10 cellular contexts compared by ENCODE assay signal in the genomic region with DNA sequence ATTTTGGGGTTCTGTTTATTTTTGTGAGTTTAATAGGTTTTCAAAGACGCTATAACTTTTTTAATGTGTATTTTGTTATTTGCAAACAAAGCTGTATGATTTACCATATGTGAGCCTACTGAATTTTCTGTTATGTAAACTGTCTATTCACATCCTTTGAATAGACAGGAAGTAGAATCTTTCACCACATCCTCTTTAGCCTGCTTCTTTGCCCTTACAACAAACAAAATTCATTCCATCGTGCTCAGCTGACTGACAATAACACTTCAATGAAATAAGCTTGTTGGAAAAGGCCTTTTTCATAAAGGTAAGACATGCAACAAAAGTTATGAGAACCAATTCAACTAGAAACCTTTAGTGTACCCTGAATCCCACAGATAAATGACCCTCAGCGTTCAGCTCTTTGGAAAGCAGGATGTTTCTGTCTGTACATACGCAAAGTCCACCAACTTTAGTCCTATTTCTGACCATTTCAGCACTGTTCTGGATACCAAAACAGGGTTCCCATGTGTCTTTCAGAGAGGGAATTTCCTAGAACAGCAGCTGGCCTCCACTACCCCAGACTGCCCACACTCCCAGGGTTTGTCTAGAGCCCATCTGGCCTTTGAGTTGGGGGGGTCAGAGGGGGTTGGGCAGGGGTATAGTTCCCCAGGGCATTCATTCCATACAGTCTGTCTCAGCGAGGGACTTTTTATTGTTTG.
DNase-seq lines count a peak whose midpoint lies in the region; ATAC-seq and TF ChIP-seq lines count a peak whose summit lies in the region.
"Had no signal": no experiment of that assay in that cellular context is flagged by ENCODE, and none has a peak within 500 bp of the region (broad histone marks: within the 10 kb centered on the region; RNA-seq: fewer than 3 reads in every experiment).

No MANE protein-coding gene starts in this region.

- no peak overlapping the region for H3K27ac Mint-ChIP-seq in CD8-positive, alpha-beta T cell
- H3K27ac Mint-ChIP-seq in activated T-helper 2 cell treated with anti-CD3 and anti-CD28 coated beads, Interferon-gamma antibody, Interleukin-2, Interleukin-4, amounts not matched to agents 10 μg/mL and 5 μg/mL and 100 μg/mL, durations not matched to agents 14 hours and 24 hours and 36 hours: peak overlapping the region; percentile 79
- H3K27ac Mint-ChIP-seq: IgD-negative memory B cell had no signal

- CTCF ChIA-PET in CD8-positive, alpha-beta T cell (lab: Charles Lee): no interaction called here
- CTCF ChIA-PET in HEK293T (lab: Yijun Ruan, JAX): interaction anchor here (0.6 kb wide), 1 partner anchor 29 kb away, joined by 4 read pairs; no protein-coding TSS in a partner anchor

- POLR2A ChIA-PET in CD8-positive, alpha-beta T cell (lab: Charles Lee): no interaction called here
- POLR2A ChIA-PET in HEK293T (lab: Yijun Ruan, JAX): no interaction called here

- peaks cover 9% of the 10 kb centered on the region for H3K4me1 Mint-ChIP-seq in CD8-positive, alpha-beta T cell (ENCODE audit: low read depth)
- H3K4me1 Mint-ChIP-seq in activated T-helper 2 cell treated with anti-CD3 and anti-CD28 coated beads, Interferon-gamma antibody, Interleukin-2, Interleukin-4, amounts not matched to agents 10 μg/mL and 5 μg/mL and 100 μg/mL, durations not matched to agents 14 hours and 24 hours and 36 hours (ENCODE audit: low read depth): peaks cover 26% of the 10 kb centered on the region

- no peaks in the 10 kb centered on the region for H3K9me3 Mint-ChIP-seq in CD8-positive, alpha-beta T cell
- H3K9me3 Mint-ChIP-seq in activated T-helper 2 cell treated with anti-CD3 and anti-CD28 coated beads, Interferon-gamma antibody, Interleukin-2, Interleukin-4, amounts not matched to agents 10 μg/mL and 5 μg/mL and 100 μg/mL, durations not matched to agents 14 hours and 24 hours and 36 hours: peaks cover 21% of the 10 kb centered on the region

- H3K4me1 ChIP-seq in CD8-positive, alpha-beta T cell (ENCODE audit: insufficient read depth, low read length): peaks cover 19% of the 10 kb centered on the region
- peaks cover 0 to 6% of the 10 kb centered on the region in 2 donors for H3K4me1 ChIP-seq in muscle layer of duodenum (ENCODE audit: control insufficient read depth in 1 of 2, insufficient read depth in 2 of 2, low read length in 2 of 2)

- H3K9me3 ChIP-seq in CD8-positive, alpha-beta T cell (ENCODE audit: low read length): no peaks in the 10 kb centered on the region
- H3K9me3 ChIP-seq in muscle layer of duodenum (ENCODE audit: control insufficient read depth in 1 of 2, low read length in 2 of 2): no peaks in the 10 kb centered on the region

- intact Hi-C loops in CD8-positive, alpha-beta T cell (cut with DNase I, micrococcal nuclease): no loop called here
- intact Hi-C loops in activated T-helper 2 cell treated with anti-CD3 and anti-CD28 coated beads, Interferon-gamma antibody, Interleukin-2, Interleukin-4, amounts not matched to agents 10 μg/mL and 5 μg/mL and 100 μg/mL, durations not matched to agents 14 hours and 24 hours and 36 hours (cut with micrococcal nuclease): no loop called here

- H3K27me3 ChIP-seq in CD8-positive, alpha-beta T cell (ENCODE audit: insufficient read depth, low read length): no peaks in the 10 kb centered on the region
- no peaks in the 10 kb centered on the region for H3K27me3 ChIP-seq in muscle layer of duodenum (ENCODE audit: low read depth, low read length)

- H3K27me3 Mint-ChIP-seq in CD8-positive, alpha-beta T cell (ENCODE audit: low read depth): no peaks in the 10 kb centered on the region
- H3K27me3 Mint-ChIP-seq in activated T-helper 2 cell treated with anti-CD3 and anti-CD28 coated beads, Interferon-gamma antibody, Interleukin-2, Interleukin-4, amounts not matched to agents 10 μg/mL and 5 μg/mL and 100 μg/mL, durations not matched to agents 14 hours and 24 hours and 36 hours (ENCODE audit: low read depth): no peaks in the 10 kb centered on the region
- H3K27me3 Mint-ChIP-seq: IgD-negative memory B cell had no signal

- no peak for ATAC-seq in CD8-positive, alpha-beta T cell
- ATAC-seq in GM21367 (IDR thresholded peaks at IDR 0.05; ENCODE audit: unreplicated experiment) (peak; percentile 70), HG02852 (IDR thresholded peaks at IDR 0.05; ENCODE audit: unreplicated experiment) (no peak)

- H3K36me3 Mint-ChIP-seq in CD8-positive, alpha-beta T cell: no peaks in the 10 kb centered on the region
- peaks cover 33% of the 10 kb centered on the region for H3K36me3 Mint-ChIP-seq in activated T-helper 2 cell treated with anti-CD3 and anti-CD28 coated beads, Interferon-gamma antibody, Interleukin-2, Interleukin-4, amounts not matched to agents 10 μg/mL and 5 μg/mL and 100 μg/mL, durations not matched to agents 14 hours and 24 hours and 36 hours (ENCODE audit: low read depth)
- H3K36me3 Mint-ChIP-seq: IgD-negative memory B cell had no signal

- H3K36me3 ChIP-seq in CD8-positive, alpha-beta T cell (ENCODE audit: insufficient read depth, low read length): no peaks in the 10 kb centered on the region
- no peaks in the 10 kb centered on the region for H3K36me3 ChIP-seq in muscle layer of duodenum (ENCODE audit: control insufficient read depth in 1 of 2, insufficient read depth in 2 of 2, low read length in 2 of 2)

- DNase-seq in CD8-positive, alpha-beta T cell: no peak
- DNase-seq in activated T-helper 2 cell treated with anti-CD3 and anti-CD28 coated beads, Interferon-gamma antibody, Interleukin-2, Interleukin-4, amounts not matched to agents 10 μg/mL and 5 μg/mL and 100 μg/mL, durations not matched to agents 14 hours and 24 hours and 36 hours (ENCODE audit: low spot score): no peak
- DNase-seq in ACHN (no peak), activated gamma-delta T cell treated with Interleukin-2 at 50 U/mL for 16 hours (no peak), HEK293T (ENCODE audit: extremely low spot score) (no peak)
- DNase-seq: activated CD4-positive, CD25-positive, alpha-beta regulatory T cell had no signal

- no peak overlapping the region for H3K27ac ChIP-seq in CD8-positive, alpha-beta T cell (ENCODE audit: low read depth, low read length)
- H3K27ac ChIP-seq in muscle layer of duodenum (ENCODE audit: low read length): peak overlapping the region; percentile 47

- in situ Hi-C loops in ACHN (cut with HindIII; ENCODE audit: low pct_ligation_motif_present, low pct_unique_long_range_greater_than_20kb, low sequenced_read_pairs): no loop called here

- no peak overlapping the region for H3K4me3 Mint-ChIP-seq in CD8-positive, alpha-beta T cell
- H3K4me3 Mint-ChIP-seq in activated T-helper 2 cell treated with anti-CD3 and anti-CD28 coated beads, Interferon-gamma antibody, Interleukin-2, Interleukin-4, amounts not matched to agents 10 μg/mL and 5 μg/mL and 100 μg/mL, durations not matched to agents 14 hours and 24 hours and 36 hours (ENCODE audit: low read depth): peak overlapping the region; percentile 42

- H3K4me3 ChIP-seq in CD8-positive, alpha-beta T cell (ENCODE audit: low read depth, low read length): peak overlapping the region; percentile 3
- H3K4me3 ChIP-seq in muscle layer of duodenum (ENCODE audit: low read depth in 1 of 2, low read length in 2 of 2): no peak overlapping the region

- TF ChIP-seq CTCF in CD8-positive, alpha-beta T cell (IDR thresholded peaks at IDR 0.05): no peak

TF ChIP-seq in HEK293T, 16 proteins besides CTCF, POLR2A, EP300 and RAD21:
- no peak for TF ChIP-seq LEF1 (IDR thresholded peaks at IDR 0.05; ENCODE audit: borderline replicate concordance)
- no peak for TF ChIP-seq ZNF384 (IDR thresholded peaks at IDR 0.05)
- no peak for TF ChIP-seq SP1 (IDR thresholded peaks at IDR 0.05)
- no peak for TF ChIP-seq ELF4 (IDR thresholded peaks at IDR 0.05)
- TF ChIP-seq SUZ12 (IDR thresholded peaks at IDR 0.05): no peak
- TF ChIP-seq FOXK2 (IDR thresholded peaks at IDR 0.05): no peak
- TF ChIP-seq L3MBTL2 (conservative IDR thresholded peaks at IDR 0.05): no peak
- TF ChIP-seq BHLHE40 (IDR thresholded peaks at IDR 0.05; ENCODE audit: borderline replicate concordance): no peak
- no peak for TF ChIP-seq CTBP1 (IDR thresholded peaks at IDR 0.05; ENCODE audit: borderline replicate concordance)
- TF ChIP-seq, protein P1, sequence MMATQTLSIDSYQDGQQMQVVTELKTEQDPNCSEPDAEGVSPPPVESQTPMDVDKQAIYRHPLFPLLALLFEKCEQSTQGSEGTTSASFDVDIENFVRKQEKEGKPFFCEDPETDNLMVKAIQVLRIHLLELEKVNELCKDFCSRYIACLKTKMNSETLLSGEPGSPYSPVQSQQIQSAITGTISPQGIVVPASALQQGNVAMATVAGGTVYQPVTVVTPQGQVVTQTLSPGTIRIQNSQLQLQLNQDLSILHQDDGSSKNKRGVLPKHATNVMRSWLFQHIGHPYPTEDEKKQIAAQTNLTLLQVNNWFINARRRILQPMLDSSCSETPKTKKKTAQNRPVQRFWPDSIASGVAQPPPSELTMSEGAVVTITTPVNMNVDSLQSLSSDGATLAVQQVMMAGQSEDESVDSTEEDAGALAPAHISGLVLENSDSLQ (IDR thresholded peaks at IDR 0.05): no peak
- no peak for TF ChIP-seq TARDBP (IDR thresholded peaks at IDR 0.05)
- TF ChIP-seq NFRKB (IDR thresholded peaks at IDR 0.05): no peak
